22 cellular contexts compared by ENCODE assay signal in the genomic region with DNA sequence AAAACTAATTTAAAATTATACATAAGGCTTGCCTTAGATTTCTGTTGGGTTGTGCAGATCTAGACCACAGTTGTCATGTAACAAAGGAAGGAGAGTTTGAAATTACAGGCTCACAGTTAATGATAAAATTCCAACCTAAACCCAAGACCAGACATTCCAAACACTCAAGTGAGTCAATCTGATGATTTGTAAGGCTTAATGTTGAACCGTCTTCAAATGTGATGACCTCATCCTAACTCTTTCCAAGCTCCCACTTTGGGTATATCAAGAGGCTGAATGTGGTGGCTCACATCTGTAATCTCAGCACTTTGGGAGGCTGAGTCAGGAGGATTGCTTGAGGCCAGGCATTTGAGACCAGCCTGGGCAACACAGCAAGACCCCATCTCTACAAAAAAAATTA.
DNase-seq lines count a peak whose midpoint lies in the region; ATAC-seq, FAIRE-seq and TF ChIP-seq lines count a peak whose summit lies in the region.
"Had no signal": no experiment of that assay in that cellular context is flagged by ENCODE, and none has a peak within 500 bp of the region (broad histone marks: within the 10 kb centered on the region; RNA-seq: fewer than 3 reads in every experiment).

No MANE protein-coding gene starts in this region.

- FAIRE-seq in urothelium cell line (lab: Jason Lieb, UNC), result no peak
- FAIRE-seq in GM12891 (lab: Jason Lieb, UNC), result no peak
- FAIRE-seq: kidney had no signal

- BruUV-seq in MCF 10A (replicated peaks; lab: Mats Ljungman, UMichigan) (no TSS peak), mammary epithelial cell (replicated peaks; lab: Mats Ljungman, UMichigan) (no TSS peak)

- CTCF ChIA-PET in MCF 10A (lab: Yijun Ruan, JAX) (interaction anchor here (1.0 kb wide), 1 partner anchor 33 kb away, joined by 3 read pairs; no protein-coding TSS in a partner anchor), mammary epithelial cell (lab: Charles Lee; ENCODE audit: low non-redundant PET) (no interaction called here)

- POLR2A ChIA-PET in MCF 10A (lab: Yijun Ruan, JAX), result no interaction called here

- no peaks in the 10 kb centered on the region for H4K20me1 ChIP-seq in mammary epithelial cell (ENCODE audit: insufficient read depth, low read length)

- no peak overlapping the region for H3K9ac ChIP-seq in mammary epithelial cell (ENCODE audit: insufficient read depth, low read length)

- no peak overlapping the region for H3K4me2 ChIP-seq in mammary epithelial cell (ENCODE audit: insufficient read depth, low read depth, low read length)

- H3K4me3 Mint-ChIP-seq in MCF 10A (ENCODE audit: unreplicated experiment), result no peak overlapping the region
- H3K4me3 Mint-ChIP-seq: activated CD4-positive, alpha-beta T cell treated with anti-CD3 and anti-CD28 coated beads for 36 hours; CD4-positive, alpha-beta T cell; dendritic cell treated with granulocyte-macrophage colony-stimulating factor and Interleukin-4, amounts not matched to agents 40 ng/mL and 50 ng/mL, for 4 days; type B pancreatic cell had no signal

- peak; percentile 11 for DNase-seq in MCF 10A (ENCODE audit: unreplicated experiment)
- DNase-seq in mammary epithelial cell, result no peak
- DNase-seq in RPMI7951 (ENCODE audit: low read depth), result peak; percentile 84
- DNase-seq in fibroblast of peridontal ligament (ENCODE audit: extremely low read depth), result peak; percentile 61
- peak; percentile 13 for DNase-seq in urothelium cell line (ENCODE audit: low spot score)
- DNase-seq in GM12891 (ENCODE audit: insufficient read length, low spot score), result no peak
- DNase-seq in posterior cingulate gyrus, result no peak
- DNase-seq: 8988T; activated CD4-positive, alpha-beta T cell treated with anti-CD3 and anti-CD28 coated beads for 36 hours; activated CD8-positive, alpha-beta memory T cell treated with anti-CD3 and anti-CD28 coated beads, Interleukin-2, amount 50 U/mL, for 4 hours; anterior cingulate cortex; CD4-positive, alpha-beta T cell; DMS79; kidney; NCI-H1048; NCI-H2081; OCI-M1; stimulated activated naive CD4-positive, alpha-beta T cell had no signal

- no peak overlapping the region for H3K27ac ChIP-seq in mammary epithelial cell (ENCODE audit: insufficient read depth, low read depth, low read length)
- H3K27ac ChIP-seq: SJSA1 had no signal

- H3K36me3 Mint-ChIP-seq in MCF 10A (ENCODE audit: insufficient read depth, unreplicated experiment), result no peaks in the 10 kb centered on the region
- H3K36me3 Mint-ChIP-seq: type B pancreatic cell had no signal

- H3K79me2 ChIP-seq in mammary epithelial cell (ENCODE audit: insufficient read depth, low read length), result no peaks in the 10 kb centered on the region

- no peak for TF ChIP-seq POLR2A in GM12891 (IDR thresholded peaks at IDR 0.05; ENCODE audit: low read depth, low read length)

- dilution Hi-C loops in mammary epithelial cell (cut with HindIII; ENCODE audit: low sequenced_read_pairs), result no loop called here

- H3K9me3 ChIP-seq in mammary epithelial cell (replicated peaks; ENCODE audit: insufficient read depth, low read length), result peaks cover 6% of the 10 kb centered on the region
- H3K9me3 ChIP-seq: SJSA1 had no signal

- H3K4me1 ChIP-seq in mammary epithelial cell (ENCODE audit: insufficient read depth, low read length), result no peaks in the 10 kb centered on the region

- in situ Hi-C loops in mammary epithelial cell (cut with MboI; ENCODE audit: low sequenced_read_pairs in 2 of 2), result no loop called here

- no peaks in the 10 kb centered on the region for H3K9me3 Mint-ChIP-seq in MCF 10A (ENCODE audit: unreplicated experiment)
- H3K9me3 Mint-ChIP-seq: CD4-positive, alpha-beta T cell; dendritic cell treated with granulocyte-macrophage colony-stimulating factor and Interleukin-4, amounts not matched to agents 40 ng/mL and 50 ng/mL, for 4 days; type B pancreatic cell had no signal

- no peak for TF ChIP-seq CTCF in MCF 10A (IDR thresholded peaks at IDR 0.05; ENCODE audit: unreplicated experiment)
- no peak for TF ChIP-seq CTCF in mammary epithelial cell (conservative IDR thresholded peaks at IDR 0.05 in 1 of 2, IDR thresholded peaks at IDR 0.05 in 1 of 2; ENCODE audit: extremely low read depth in 1 of 2, insufficient read depth in 1 of 2, low read depth in 1 of 2, low read length in 2 of 2)

- WGBS in mammary epithelial cell (ENCODE audit: low coverage, missing lambda C conversion rate), result 63% methylated on average over 1 of the region's 1 CpG

- peaks cover 9% of the 10 kb centered on the region for H3K4me1 Mint-ChIP-seq in MCF 10A (ENCODE audit: insufficient read depth, unreplicated experiment)

- no peaks in the 10 kb centered on the region for H3K27me3 ChIP-seq in mammary epithelial cell (ENCODE audit: insufficient read depth, low read length)
- H3K27me3 ChIP-seq: SJSA1 had no signal

- no peak for ATAC-seq in HG03196 (IDR thresholded peaks at IDR 0.05; ENCODE audit: unreplicated experiment)
- ATAC-seq: activated CD4-positive, alpha-beta T cell treated with anti-CD3 and anti-CD28 coated beads for 36 hours had no signal

- no peak overlapping the region for H2AFZ ChIP-seq in mammary epithelial cell (ENCODE audit: low read depth, low read length)

- H3K4me3 ChIP-seq in mammary epithelial cell (replicated peaks in 1 of 3; ENCODE audit: insufficient read depth in 1 of 3, low read depth in 2 of 3, low read length in 3 of 3), result no peak overlapping the region
- H3K4me3 ChIP-seq: SJSA1 had no signal

- no peaks in the 10 kb centered on the region for H3K27me3 Mint-ChIP-seq in MCF 10A (ENCODE audit: insufficient read depth, unreplicated experiment)
- H3K27me3 Mint-ChIP-seq: activated CD4-positive, alpha-beta T cell treated with anti-CD3 and anti-CD28 coated beads for 36 hours; CD4-positive, alpha-beta T cell; dendritic cell treated with granulocyte-macrophage colony-stimulating factor and Interleukin-4, amounts not matched to agents 40 ng/mL and 50 ng/mL, for 4 days; type B pancreatic cell had no signal

- no peak overlapping the region for H3K27ac Mint-ChIP-seq in MCF 10A (ENCODE audit: low read depth, unreplicated experiment)
- H3K27ac Mint-ChIP-seq: activated CD4-positive, alpha-beta T cell treated with anti-CD3 and anti-CD28 coated beads for 36 hours; CD4-positive, alpha-beta T cell; dendritic cell treated with granulocyte-macrophage colony-stimulating factor and Interleukin-4, amounts not matched to agents 40 ng/mL and 50 ng/mL, for 4 days; type B pancreatic cell had no signal

- H3K36me3 ChIP-seq in mammary epithelial cell (ENCODE audit: insufficient read depth, low read length), result no peaks in the 10 kb centered on the region
- H3K36me3 ChIP-seq: SJSA1 had no signal

- intact Hi-C loops in MCF 10A (cut with micrococcal nuclease), result no loop called here
- intact Hi-C loops in mammary epithelial cell (cut with micrococcal nuclease), result no loop called here
- intact Hi-C loops in posterior cingulate gyrus (cut with DNase I), result no loop called here

TF ChIP-seq in GM12891, 5 proteins besides CTCF, POLR2A, EP300 and RAD21:
- no peak for TF ChIP-seq PAX5 (IDR thresholded peaks at IDR 0.05; ENCODE audit: insufficient read depth, low read length, severe bottlenecking)
- no peak for TF ChIP-seq SPI1 (IDR thresholded peaks at IDR 0.05; ENCODE audit: low read depth, low read length)
- no peak for TF ChIP-seq POU2F2 (IDR thresholded peaks at IDR 0.05; ENCODE audit: low read depth, low read length)
- no peak for TF ChIP-seq POLR2AphosphoS5 (IDR thresholded peaks at IDR 0.05; ENCODE audit: low read depth, low read length)
- no peak for TF ChIP-seq TAF1 (IDR thresholded peaks at IDR 0.05; ENCODE audit: low read depth, low read length)

Comparison
In these comparisons a context has a peak if more than half of its experiments do, and no peak if none do; other contexts are left out.
1. DNase-seq: peak in MCF 10A (single experiment), RPMI7951 (single experiment), fibroblast of peridontal ligament (single experiment) and urothelium cell line (single experiment); none in mammary epithelial cell (single experiment), GM12891 (single experiment) and posterior cingulate gyrus (0 of 10).